In the genomic region with DNA sequence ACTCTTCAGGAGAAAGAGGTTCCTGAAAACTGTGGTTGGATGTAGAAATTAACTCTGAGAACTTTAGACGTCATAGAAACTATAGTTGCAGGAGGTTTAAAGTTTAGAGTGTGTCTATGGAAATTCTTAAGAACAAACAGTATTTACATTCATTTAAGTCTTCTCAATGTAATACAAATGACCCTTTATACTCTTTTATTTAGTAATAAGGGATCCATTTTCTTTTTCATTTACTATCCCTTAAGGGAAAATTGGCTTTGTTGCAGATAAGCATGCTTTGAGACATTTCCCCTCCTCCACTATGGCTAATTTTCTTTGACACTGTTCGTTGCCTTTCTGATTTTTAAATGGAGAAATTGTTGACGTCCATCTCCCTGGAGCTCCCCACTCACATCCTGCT, we compare ENCODE assay signal across 14 cellular contexts.
A peak's percentile ranks its signal among the peaks of the same experiment; 100 is the strongest.
DNase-seq lines count a peak whose midpoint lies in the region; ATAC-seq and TF ChIP-seq lines count a peak whose summit lies in the region.
"Had no signal": no experiment of that assay in that cellular context is flagged by ENCODE, and none has a peak within 500 bp of the region (broad histone marks: within the 10 kb centered on the region; RNA-seq: fewer than 3 reads in every experiment).

No MANE protein-coding gene starts in this region.

- intact Hi-C loops in prostate gland (cut with DNase I), result no loop called here

- H4K20me1 ChIP-seq in GM23338 (replicated peaks; ENCODE audit: insufficient read depth) (no peaks in the 10 kb centered on the region), neural cell (ENCODE audit: insufficient read depth) (no peaks in the 10 kb centered on the region)

- H3K4me1 Mint-ChIP-seq in GM23338, result peaks cover 21% of the 10 kb centered on the region
- H3K4me1 Mint-ChIP-seq in chondrocyte (ENCODE audit: low read depth), result no peaks in the 10 kb centered on the region
- H3K4me1 Mint-ChIP-seq: CD8-positive, alpha-beta memory T cell had no signal

- TF ChIP-seq CTCF in GM23338 (conservative IDR thresholded peaks at IDR 0.05; ENCODE audit: low read depth in 2 of 2), result no peak
- TF ChIP-seq CTCF in chondrocyte (IDR thresholded peaks at IDR 0.05), result no peak
- no peak for TF ChIP-seq CTCF in neural cell (IDR thresholded peaks at IDR 0.05; ENCODE audit: poor library complexity, severe bottlenecking)
- TF ChIP-seq CTCF in prostate gland (IDR thresholded peaks at IDR 0.05), result no peak

- H3F3A ChIP-seq in GM23338 (replicated peaks; ENCODE audit: low read depth) (no peaks in the 10 kb centered on the region), neural cell (ENCODE audit: insufficient read depth, low read length, poor library complexity, severe bottlenecking) (no peaks in the 10 kb centered on the region)

- no peak for TF ChIP-seq POLR2A in prostate gland (IDR thresholded peaks at IDR 0.05)

- 68% methylated on average over 3 of the region's 3 CpGs for WGBS in prostate gland

- peak overlapping the region; percentile 90; the same call in 1 of the 2 replicates for H3K27ac Mint-ChIP-seq in GM23338
- H3K27ac Mint-ChIP-seq in chondrocyte (ENCODE audit: unreplicated experiment), result peak overlapping the region; percentile 32
- H3K27ac Mint-ChIP-seq: CD4-positive, CD25-positive, alpha-beta regulatory T cell; CD8-positive, alpha-beta memory T cell had no signal

- H3K4me1 ChIP-seq in GM23338 (ENCODE audit: insufficient read depth) (peaks cover 11% of the 10 kb centered on the region; the same call in 1 of the 2 replicates), prostate gland (replicated peaks) (no peaks in the 10 kb centered on the region)
- H3K4me1 ChIP-seq: BE2C, Caco-2 had no signal

- H3K9me3 Mint-ChIP-seq in GM23338, result no peaks in the 10 kb centered on the region; the same call in 2 of the 3 replicates
- peaks cover 4% of the 10 kb centered on the region for H3K9me3 Mint-ChIP-seq in chondrocyte (ENCODE audit: low read depth)
- H3K9me3 Mint-ChIP-seq: CD4-positive, CD25-positive, alpha-beta regulatory T cell; CD8-positive, alpha-beta memory T cell had no signal

- H3K27me3 ChIP-seq in GM23338 (ENCODE audit: insufficient read depth), result no peaks in the 10 kb centered on the region
- H3K27me3 ChIP-seq in neural cell (ENCODE audit: insufficient read depth, low read depth, low read length), result no peaks in the 10 kb centered on the region
- H3K27me3 ChIP-seq in prostate gland (replicated peaks; ENCODE audit: insufficient read depth), result no peaks in the 10 kb centered on the region
- H3K27me3 ChIP-seq: BE2C had no signal

- H3K36me3 ChIP-seq in GM23338 (ENCODE audit: insufficient read depth) (no peaks in the 10 kb centered on the region), neural cell (ENCODE audit: insufficient read depth, low read length) (no peaks in the 10 kb centered on the region), prostate gland (no peaks in the 10 kb centered on the region)
- H3K36me3 ChIP-seq: BE2C had no signal

- peak overlapping the region; percentile 47; the same call in 1 of the 2 replicates for H3K27ac ChIP-seq in GM23338 (ENCODE audit: low read depth)
- peak overlapping the region; percentile 31 for H3K27ac ChIP-seq in neural cell (ENCODE audit: low read length)
- H3K27ac ChIP-seq in prostate gland, result no peak overlapping the region

- H3K4me2 ChIP-seq in GM23338 (no peak overlapping the region), neural cell (ENCODE audit: low read length) (no peak overlapping the region)

- no peak overlapping the region for H3K9ac ChIP-seq in neural cell (ENCODE audit: low read length)

- H3K9me3 ChIP-seq in neural cell (ENCODE audit: low read length) (no peaks in the 10 kb centered on the region), prostate gland (no peaks in the 10 kb centered on the region)
- H3K9me3 ChIP-seq: BE2C, Caco-2 had no signal

- no peak for TF ChIP-seq EP300 in neural cell (conservative IDR thresholded peaks at IDR 0.05; ENCODE audit: poor library complexity, severe bottlenecking)

- H3K36me3 Mint-ChIP-seq in GM23338 (ENCODE audit: low read depth) (peaks cover 8% of the 10 kb centered on the region), chondrocyte (ENCODE audit: low read depth) (peaks cover 20% of the 10 kb centered on the region)

- no peak for TF ChIP-seq RAD21 in neural cell (conservative IDR thresholded peaks at IDR 0.05)

- DNase-seq in GM23338 (ENCODE audit: low spot score) (no peak), chondrocyte (ENCODE audit: low spot score) (no peak), NCI-H187 treated with DMSO at 0.1 percent for 48 hours (lab: John Stamatoyannopoulos, UW) (no peak), HK-2 (ENCODE audit: unreplicated experiment) (no peak), KG1 (lab: John Stamatoyannopoulos, UW) (no peak), prostate gland (ENCODE audit: low spot score) (no peak)
- DNase-seq: ACHN; BE2C; C1 segment of cervical spinal cord; Caco-2; CD4-positive, CD25-positive, alpha-beta regulatory T cell; CD8-positive, alpha-beta memory T cell; HCEC 1CT had no signal

- H3K4me3 Mint-ChIP-seq in GM23338 (no peak overlapping the region), chondrocyte (ENCODE audit: unreplicated experiment) (no peak overlapping the region)
- H3K4me3 Mint-ChIP-seq: CD4-positive, CD25-positive, alpha-beta regulatory T cell; CD8-positive, alpha-beta memory T cell had no signal

- no peaks in the 10 kb centered on the region for H3K79me2 ChIP-seq in GM23338 (replicated peaks; ENCODE audit: insufficient read depth)
- H3K79me2 ChIP-seq in neural cell (replicated peaks; ENCODE audit: insufficient read depth, low read length), result no peaks in the 10 kb centered on the region

- ATAC-seq in GM23338, result no peak

- H3K9me2 ChIP-seq in GM23338 (ENCODE audit: insufficient read depth) (no peaks in the 10 kb centered on the region), neural cell (ENCODE audit: insufficient read depth, low read length) (no peaks in the 10 kb centered on the region)

- H3K27me3 Mint-ChIP-seq in GM23338 (ENCODE audit: insufficient read depth, low read depth, poor library complexity) (peaks cover 1% of the 10 kb centered on the region), chondrocyte (ENCODE audit: low read depth) (no peaks in the 10 kb centered on the region)
- H3K27me3 Mint-ChIP-seq: CD4-positive, CD25-positive, alpha-beta regulatory T cell; CD8-positive, alpha-beta memory T cell had no signal

- no peak overlapping the region for H2AFZ ChIP-seq in GM23338
- H2AFZ ChIP-seq in neural cell (ENCODE audit: low read depth, low read length), result no peak overlapping the region

- H3K4me3 ChIP-seq in GM23338, result no peak overlapping the region
- H3K4me3 ChIP-seq in neural cell (ENCODE audit: low read length), result no peak overlapping the region
- H3K4me3 ChIP-seq in prostate gland, result no peak overlapping the region

TF ChIP-seq in neural cell, 6 proteins besides CTCF, POLR2A, EP300 and RAD21:
- TF ChIP-seq MXI1 (conservative IDR thresholded peaks at IDR 0.05; ENCODE audit: poor library complexity, severe bottlenecking) (no peak), POLR2AphosphoS5 (IDR thresholded peaks at IDR 0.05) (no peak), SMC3 (conservative IDR thresholded peaks at IDR 0.05; ENCODE audit: poor library complexity) (no peak), EZH2 (IDR thresholded peaks at IDR 0.05; ENCODE audit: borderline replicate concordance, insufficient read depth, low read length, poor library complexity, severe bottlenecking) (no peak), TAF1 (IDR thresholded peaks at IDR 0.05; ENCODE audit: low read depth) (no peak)
- TF ChIP-seq, protein P1, sequence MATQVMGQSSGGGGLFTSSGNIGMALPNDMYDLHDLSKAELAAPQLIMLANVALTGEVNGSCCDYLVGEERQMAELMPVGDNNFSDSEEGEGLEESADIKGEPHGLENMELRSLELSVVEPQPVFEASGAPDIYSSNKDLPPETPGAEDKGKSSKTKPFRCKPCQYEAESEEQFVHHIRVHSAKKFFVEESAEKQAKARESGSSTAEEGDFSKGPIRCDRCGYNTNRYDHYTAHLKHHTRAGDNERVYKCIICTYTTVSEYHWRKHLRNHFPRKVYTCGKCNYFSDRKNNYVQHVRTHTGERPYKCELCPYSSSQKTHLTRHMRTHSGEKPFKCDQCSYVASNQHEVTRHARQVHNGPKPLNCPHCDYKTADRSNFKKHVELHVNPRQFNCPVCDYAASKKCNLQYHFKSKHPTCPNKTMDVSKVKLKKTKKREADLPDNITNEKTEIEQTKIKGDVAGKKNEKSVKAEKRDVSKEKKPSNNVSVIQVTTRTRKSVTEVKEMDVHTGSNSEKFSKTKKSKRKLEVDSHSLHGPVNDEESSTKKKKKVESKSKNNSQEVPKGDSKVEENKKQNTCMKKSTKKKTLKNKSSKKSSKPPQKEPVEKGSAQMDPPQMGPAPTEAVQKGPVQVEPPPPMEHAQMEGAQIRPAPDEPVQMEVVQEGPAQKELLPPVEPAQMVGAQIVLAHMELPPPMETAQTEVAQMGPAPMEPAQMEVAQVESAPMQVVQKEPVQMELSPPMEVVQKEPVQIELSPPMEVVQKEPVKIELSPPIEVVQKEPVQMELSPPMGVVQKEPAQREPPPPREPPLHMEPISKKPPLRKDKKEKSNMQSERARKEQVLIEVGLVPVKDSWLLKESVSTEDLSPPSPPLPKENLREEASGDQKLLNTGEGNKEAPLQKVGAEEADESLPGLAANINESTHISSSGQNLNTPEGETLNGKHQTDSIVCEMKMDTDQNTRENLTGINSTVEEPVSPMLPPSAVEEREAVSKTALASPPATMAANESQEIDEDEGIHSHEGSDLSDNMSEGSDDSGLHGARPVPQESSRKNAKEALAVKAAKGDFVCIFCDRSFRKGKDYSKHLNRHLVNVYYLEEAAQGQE (IDR thresholded peaks at IDR 0.05; ENCODE audit: borderline replicate concordance), result no peak
TF ChIP-seq in neural cell: peak in this region for 0.

Comparison
In these comparisons a context has a peak if more than half of its experiments do, and no peak if none do; other contexts are left out.
1. H3K27ac ChIP-seq: peak in GM23338 (single experiment) and neural cell (single experiment); none in prostate gland (0 of 2).